Comparison of ENCODE assay signal across 19 cellular contexts in the genomic region with DNA sequence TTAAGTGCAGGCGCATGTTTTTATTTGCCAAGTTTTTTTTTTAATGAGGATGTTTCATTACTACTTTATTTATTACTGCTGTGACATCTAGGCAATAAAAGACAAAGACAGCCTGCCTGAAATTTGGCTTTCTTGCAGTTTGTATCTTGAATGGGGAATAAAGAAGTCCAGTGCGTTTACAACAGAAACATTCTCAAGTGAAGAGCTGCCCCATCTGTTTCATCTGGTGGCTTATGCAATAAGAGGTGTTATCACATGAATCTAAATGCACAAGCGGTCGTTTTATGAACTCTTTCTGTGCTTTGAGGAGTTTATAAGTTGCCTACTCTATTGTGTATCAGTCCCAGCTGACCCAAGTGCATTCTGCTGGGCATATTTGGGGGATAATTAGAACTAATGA. TPM values are rescaled to one million over a fixed set of nuclear protein-coding genes. Genes with fewer than 3 reads are reported as not detected.
"Had no signal": no experiment of that assay in that cellular context is flagged by ENCODE, and none has a peak within 500 bp of the region (broad histone marks: within the 10 kb centered on the region; RNA-seq: fewer than 3 reads in every experiment).

No MANE protein-coding gene starts in this region.

- H3K36me3 ChIP-seq: left lung, ovary, stomach, upper lobe of right lung had no signal

- H3K27ac ChIP-seq: left lung, ovary, stomach, testis, upper lobe of right lung, VCaP had no signal

- H3K27me3 ChIP-seq: ovary, stomach, testis, upper lobe of right lung had no signal

- DNase-seq: activated CD4-positive, alpha-beta T cell treated with anti-CD3 and anti-CD28 coated beads for 1 hour; activated CD4-positive, alpha-beta T cell treated with anti-CD3 and anti-CD28 coated beads, Interleukin-2, amount 50 U/mL, for 4 hours; activated CD8-positive, alpha-beta memory T cell treated with anti-CD3 and anti-CD28 coated beads, Interleukin-2, amount 10 ng/mL, durations not matched to agents 7 days and 5 days; activated naive CD4-positive, alpha-beta T cell treated with anti-CD3 and anti-CD28 coated beads, Interleukin-2, amount 10 ng/mL, durations not matched to agents 7 days and 5 days; activated T-cell treated with anti-CD3 and anti-CD28 coated beads, Interleukin-2, amount 50 U/mL, for 1 hour; dermis blood vessel endothelial cell; left lung; mammary epithelial cell; ovary; stimulated activated CD4-positive, alpha-beta T cell treated with anti-CD3 and anti-CD28 coated beads, Interleukin-1b, Interleukin-23, amount 100 ng/mL, for 48 hours; stomach; T1000; testis; upper lobe of right lung had no signal

- H3K4me1 ChIP-seq: left lung, stomach, testis, upper lobe of right lung had no signal

- H3K4me3 ChIP-seq: left lung, ovary, stomach, testis, upper lobe of right lung had no signal

- ATAC-seq: activated CD8-positive, alpha-beta memory T cell treated with anti-CD3 and anti-CD28 coated beads, Interleukin-2, amount 10 ng/mL, durations not matched to agents 7 days and 5 days; left lung; upper lobe of right lung had no signal

- H3K9me3 ChIP-seq: left lung, ovary, stomach, testis, upper lobe of right lung had no signal

- FAIRE-seq: astrocyte, bronchial epithelial cell, keratinocyte had no signal

RNA-seq across cellular contexts. Expression of gene MAB21L1, which starts 12.6 kb away (rescaled TPM):
- total RNA-seq: activated CD8-positive, alpha-beta memory T cell treated with anti-CD3 and anti-CD28 coated beads, Interleukin-2, amount 10 ng/mL, durations not matched to agents 7 days and 5 days; bronchial epithelial cell; epithelial cell of proximal tubule; testis had no signal
- polyA plus RNA-seq: keratinocyte had no signal
